Comparison of ENCODE assay signal across 8 cellular contexts in genomic region chr17:42659079-42659931, GRCh38. TPM values are rescaled to one million over a fixed set of nuclear protein-coding genes. Genes with fewer than 3 reads are reported as not detected.
DNase-seq lines count a peak whose midpoint lies in the region; ATAC-seq and TF ChIP-seq lines count a peak whose summit lies in the region.

TSS of gene TUBG2 (plus strand) at chr17:42659284. CDS start at chr17:42659504, 220 bp downstream.

- CTCF ChIA-PET in PC-3 (lab: Charles Lee): interaction anchor here (0.6 kb wide), 1 partner anchor 22 kb away, joined by 3 read pairs; no protein-coding TSS in a partner anchor

- WGBS in HUES64: under 1% methylated on average over 54 of the region's 59 CpGs
- 4% methylated on average over 22 of the region's 59 CpGs for WGBS in esophagus muscularis mucosa

- TF ChIP-seq CTCF in PC-3 (conservative IDR thresholded peaks at IDR 0.05; ENCODE audit: low read depth, low read length) (no peak), esophagus muscularis mucosa (IDR thresholded peaks at IDR 0.05) (peak in 1 of 3 experiments; percentile 20)

- TF ChIP-seq EP300 in esophagus muscularis mucosa (IDR thresholded peaks at IDR 0.05): no peak

- POLR2A ChIA-PET in PC-3 (lab: Charles Lee; ENCODE audit: unreplicated experiment): no interaction called here

- no peak for TF ChIP-seq POLR2A in esophagus muscularis mucosa (IDR thresholded peaks at IDR 0.05; ENCODE audit: low read depth)

- peak within 1 kb of the TSS; percentile 96 for H3K4me2 ChIP-seq in PC-3 (ENCODE audit: low read length)

- H3K9ac ChIP-seq in HUES64 (ENCODE audit: low read depth, low read length) (peak within 1 kb of the TSS; percentile 37), PC-3 (ENCODE audit: low read length) (peak within 1 kb of the TSS; percentile 80), muscle layer of colon (ENCODE audit: low read length) (peak within 1 kb of the TSS; percentile 51)

- no TSS peak for BruUV-seq in PC-3 (replicated peaks; lab: Mats Ljungman, UMichigan)

- intact Hi-C loops in PC-3 (cut with micrococcal nuclease): no loop called here
- intact Hi-C loops in esophagus muscularis mucosa (cut with DNase I): loop anchor here (5.0 kb wide), 1 partner anchor 47 kb away; no protein-coding TSS in a partner anchor

- ATAC-seq in PC-3: peak; percentile 88
- no peak for ATAC-seq in HG02970 (IDR thresholded peaks at IDR 0.05; ENCODE audit: low FRiP score, unreplicated experiment)

- H3K4me3 ChIP-seq in GM08714 (ENCODE audit: low read length) (peak within 1 kb of the TSS; percentile 71), HUES64 (ENCODE audit: low read length) (peak within 1 kb of the TSS; percentile 76), PC-3 (ENCODE audit: low read length) (peak within 1 kb of the TSS; percentile 84), esophagus muscularis mucosa (peak within 1 kb of the TSS; percentile 65 to 82 (median 76)), muscle layer of colon (ENCODE audit: low read depth in 1 of 2, low read length in 2 of 2) (peak within 1 kb of the TSS; percentile 55 to 85)

- H3K9me3 ChIP-seq in HUES64 (ENCODE audit: insufficient read depth, low read depth, low read length) (no peaks in the 10 kb centered on the region), PC-3 (ENCODE audit: low read length) (no peaks in the 10 kb centered on the region), esophagus muscularis mucosa (no peaks in the 10 kb centered on the region), muscle layer of colon (ENCODE audit: low read length) (no peaks in the 10 kb centered on the region)

- H3K4me1 ChIP-seq in HUES64 (ENCODE audit: insufficient read depth, low read length) (peaks cover 15% of the 10 kb centered on the region), PC-3 (ENCODE audit: insufficient read depth, low read length) (peaks cover 21% of the 10 kb centered on the region), esophagus muscularis mucosa (peaks cover 17 to 31% (median 27%) of the 10 kb centered on the region in 4 donors), muscle layer of colon (ENCODE audit: insufficient read depth, low read length) (peaks cover 7% of the 10 kb centered on the region)

- no peaks in the 10 kb centered on the region for H3K9me2 ChIP-seq in PC-3 (replicated peaks; ENCODE audit: low read length)

- H2AFZ ChIP-seq in PC-3 (ENCODE audit: low read length): peak within 1 kb of the TSS; percentile 88

- no peaks in the 10 kb centered on the region; the same call in 1 of the 2 replicates for H3K79me2 ChIP-seq in PC-3 (ENCODE audit: low read length)

- H3K27me3 ChIP-seq in HUES64 (ENCODE audit: insufficient read depth, low read length) (no peaks in the 10 kb centered on the region), PC-3 (ENCODE audit: low read length) (no peaks in the 10 kb centered on the region), esophagus muscularis mucosa (no peaks in the 10 kb centered on the region), muscle layer of colon (ENCODE audit: control insufficient read depth in 1 of 2, insufficient read depth in 2 of 2, low read length in 2 of 2) (no peaks in the 10 kb centered on the region)

- DNase-seq in PC-3 (peak; percentile 86), activated T-helper 1 cell treated with Interleukin-2 at 50 U/mL for 16 hours (ENCODE audit: low read depth) (peak; percentile 50), esophagus muscularis mucosa (ENCODE audit: extremely low spot score) (no peak)
- peak; percentile 68 to 71 for DNase-seq in stimulated activated CD8-positive, alpha-beta memory T cell treated with anti-CD3 and anti-CD28 coated beads, Interleukin-7, amount 100 ng/mL, for 48 hours (ENCODE audit: extremely low read depth in 1 of 2, low read depth in 1 of 2)

- no peak within 1 kb of the TSS; the same call in 1 of the 2 replicates for H3K27ac ChIP-seq in HUES64 (ENCODE audit: low read depth, low read length)
- peak within 1 kb of the TSS; percentile 59 for H3K27ac ChIP-seq in PC-3 (ENCODE audit: low read length)
- H3K27ac ChIP-seq in esophagus muscularis mucosa (replicated peaks in 1 of 4): peak within 1 kb of the TSS; percentile 84 to 90 (median 90)
- peak within 1 kb of the TSS; percentile 94 for H3K27ac ChIP-seq in muscle layer of colon (ENCODE audit: low read depth, low read length)

- no peaks in the 10 kb centered on the region for H3F3A ChIP-seq in PC-3 (ENCODE audit: low read length, unreplicated experiment)

- no peaks in the 10 kb centered on the region for H4K20me1 ChIP-seq in PC-3 (ENCODE audit: low read length)

- H3K36me3 ChIP-seq in HUES64 (ENCODE audit: insufficient read depth, low read length) (peaks cover 21% of the 10 kb centered on the region), PC-3 (ENCODE audit: low read depth, low read length) (no peaks in the 10 kb centered on the region), esophagus muscularis mucosa (peaks cover 5 to 30% (median 22%) of the 10 kb centered on the region in 4 donors), muscle layer of colon (ENCODE audit: insufficient read depth, low read length) (peaks cover 15% of the 10 kb centered on the region)

RNA-seq across cellular contexts. Expression of gene TUBG2, which starts in this region (rescaled TPM):
- polyA plus RNA-seq in HUES64 (2013, experiment 1 of 2): 8.3 TPM
- polyA plus RNA-seq in HUES64 (2013, experiment 2 of 2): 10.7 TPM
- total RNA-seq in PC-3 (2014; rRNA removed) (6.0 and 7.1 TPM in 2 replicates), esophagus muscularis mucosa (10 to 100 TPM; 25.3 to 40.2 (median 38.1) TPM)
